1 cellular context compared by ENCODE assay signal in the genomic region with DNA sequence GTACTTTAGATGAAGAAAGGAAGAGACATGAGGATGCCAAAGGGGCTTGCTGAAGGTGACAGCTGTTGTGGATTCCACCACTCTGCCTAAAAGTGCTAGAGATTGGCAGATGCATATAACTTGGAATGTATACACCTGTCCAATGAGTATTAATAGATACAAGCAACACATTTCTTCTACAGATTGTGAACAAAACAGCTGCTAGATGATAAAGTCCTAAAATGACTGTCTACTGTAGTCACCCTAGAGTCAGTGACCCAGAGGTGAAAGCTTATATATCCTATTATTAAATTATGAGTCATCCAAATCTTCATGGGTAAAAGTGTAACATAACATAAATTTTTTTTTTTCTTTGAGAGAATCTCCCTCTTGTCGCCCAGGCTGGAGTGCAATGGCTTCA.
TF ChIP-seq lines count a peak whose summit lies in the region.

No MANE protein-coding gene starts in this region.

TF ChIP-seq in A549, 52 proteins besides CTCF, POLR2A, EP300 and RAD21:
- TF ChIP-seq RFX5 (IDR thresholded peaks at IDR 0.05) (no peak), FOSL2 (IDR thresholded peaks at IDR 0.05) (no peak), FOSL2 (CRISPR knock-in tag; IDR thresholded peaks at IDR 0.05) (peak; percentile 44; the same call in 1 of the 2 replicates)
